Comparison of ENCODE assay signal across 9 cellular contexts in the genomic region with DNA sequence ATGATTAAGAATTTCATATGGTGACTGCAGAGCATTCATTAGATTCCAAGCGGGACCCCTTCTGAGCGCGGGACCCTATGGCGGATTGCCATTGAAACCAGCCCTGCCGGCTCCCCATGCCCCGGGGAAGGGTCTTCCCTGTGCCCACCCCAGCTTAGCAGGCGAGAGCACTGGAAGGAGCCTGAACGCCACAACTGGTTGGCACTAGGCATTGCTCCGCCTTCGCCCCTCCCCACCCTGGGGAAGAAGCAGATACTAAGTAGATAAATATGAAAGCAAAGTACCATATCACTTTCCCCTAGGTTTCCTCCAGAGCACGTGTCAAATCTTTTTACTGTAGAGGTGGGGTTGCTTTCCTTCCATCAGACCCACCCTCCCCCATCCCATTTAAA.
DNase-seq lines count a peak whose midpoint lies in the region; ATAC-seq and TF ChIP-seq lines count a peak whose summit lies in the region.
"Had no signal": no experiment of that assay in that cellular context is flagged by ENCODE, and none has a peak within 500 bp of the region (broad histone marks: within the 10 kb centered on the region; RNA-seq: fewer than 3 reads in every experiment).

No MANE protein-coding gene starts in this region.

- H4K20me1 ChIP-seq in OCI-LY7 (ENCODE audit: insufficient read depth, low read length), result no peaks in the 10 kb centered on the region

- H3K27me3 ChIP-seq in BE2C, result no peaks in the 10 kb centered on the region
- peaks cover 0 to 63% (median 18%) of the 10 kb centered on the region in 3 experiments for H3K27me3 ChIP-seq in neuronal stem cell (ENCODE audit: control insufficient read depth in 3 of 3, insufficient read depth in 3 of 3, low read depth in 1 of 3, low read length in 3 of 3)

- no peak overlapping the region for H4K91ac ChIP-seq in neuronal stem cell (ENCODE audit: low read depth, low read length, poor library complexity)

- H2AFZ ChIP-seq in neuronal stem cell (ENCODE audit: low read length) (peak overlapping the region; percentile 93), OCI-LY7 (ENCODE audit: low read length) (no peak overlapping the region)

- in situ Hi-C loops in KBM-7 (cut with MboI; ENCODE audit: low pct_unique_long_range_greater_than_20kb, low sequenced_read_pairs), result no loop called here

- no TSS peak for BruUV-seq in OCI-LY7 (replicated peaks; lab: Mats Ljungman, UMichigan)

- peak; percentile 53 for DNase-seq in BE2C
- DNase-seq in NCI-H2171 (lab: John Stamatoyannopoulos, UW), result peak; percentile 6
- DNase-seq in fibroblast of pulmonary artery (ENCODE audit: low read depth), result no peak
- no peak for DNase-seq in neuronal stem cell (ENCODE audit: low spot score)
- DNase-seq in HPDE6-E6E7 (ENCODE audit: extremely low spot score), result no peak
- no peak for DNase-seq in KBM-7
- DNase-seq in OCI-LY7 (ENCODE audit: low spot score), result no peak
- DNase-seq: left cardiac atrium had no signal

- no peak overlapping the region for H2BK12ac ChIP-seq in neuronal stem cell (ENCODE audit: low read length)

- H3K14ac ChIP-seq in neuronal stem cell (ENCODE audit: low read length), result no peak overlapping the region

- ATAC-seq in GM19455 (IDR thresholded peaks at IDR 0.05; ENCODE audit: unreplicated experiment), result no peak

- no peaks in the 10 kb centered on the region for H3K9me2 ChIP-seq in OCI-LY7 (ENCODE audit: insufficient read depth, low read length)

- no peak overlapping the region for H2AK5ac ChIP-seq in neuronal stem cell (ENCODE audit: low read depth, low read length)

- no peak overlapping the region for H3K23ac ChIP-seq in neuronal stem cell (ENCODE audit: low read depth, low read length, poor library complexity)

- no peaks in the 10 kb centered on the region for H3K4me1 ChIP-seq in BE2C
- H3K4me1 ChIP-seq in neuronal stem cell (ENCODE audit: control insufficient read depth in 2 of 2, insufficient read depth in 1 of 2, low read depth in 1 of 2, low read length in 2 of 2), result peaks cover 3 to 12% of the 10 kb centered on the region in 2 donors
- no peaks in the 10 kb centered on the region for H3K4me1 ChIP-seq in OCI-LY7 (ENCODE audit: insufficient read depth, low read length, poor library complexity, severe bottlenecking)

- CTCF ChIA-PET in OCI-LY7 (lab: Charles Lee; ENCODE audit: unreplicated experiment), result no interaction called here

- POLR2A ChIA-PET in OCI-LY7 (lab: Charles Lee), result no interaction called here

- H3K9me3 ChIP-seq in BE2C (no peaks in the 10 kb centered on the region), neuronal stem cell (replicated peaks in 1 of 2; ENCODE audit: control insufficient read depth in 2 of 2, insufficient read depth in 1 of 2, low read depth in 1 of 2, low read length in 2 of 2) (no peaks in the 10 kb centered on the region), OCI-LY7 (ENCODE audit: low read length) (no peaks in the 10 kb centered on the region)

- no peak overlapping the region for H2BK5ac ChIP-seq in neuronal stem cell (ENCODE audit: low read length)

- H2BK15ac ChIP-seq in neuronal stem cell (ENCODE audit: low read length), result no peak overlapping the region

- TF ChIP-seq CTCF in BE2C (IDR thresholded peaks at IDR 0.05; ENCODE audit: low read depth, low read length) (0 out of 2 replicates have a peak, but pooled peaks have one; percentile 6), fibroblast of pulmonary artery (IDR thresholded peaks at IDR 0.05; ENCODE audit: low read length, missing control alignments) (no peak), OCI-LY7 (conservative IDR thresholded peaks at IDR 0.05; ENCODE audit: low read length) (no peak)

- peak overlapping the region; percentile 77 for H3K4me3 ChIP-seq in BE2C (ENCODE audit: low read depth, low read length)
- H3K4me3 ChIP-seq in fibroblast of pulmonary artery (replicated peaks; ENCODE audit: low read depth, low read length), result peak overlapping the region; percentile 53
- peak overlapping the region; percentile 33 to 71 for H3K4me3 ChIP-seq in neuronal stem cell (ENCODE audit: low read length in 2 of 2)
- H3K4me3 ChIP-seq in OCI-LY7 (ENCODE audit: low read depth, low read length, poor library complexity, severe bottlenecking), result no peak overlapping the region

- no peak overlapping the region for H4K8ac ChIP-seq in neuronal stem cell (ENCODE audit: low read depth, low read length)

- H3K4me2 ChIP-seq in neuronal stem cell (ENCODE audit: insufficient read depth, low read length, poor library complexity, severe bottlenecking) (peak overlapping the region; percentile 88), OCI-LY7 (ENCODE audit: low read length) (no peak overlapping the region)

- no CpG with 5 or more reads among the region's 11 CpGs for WGBS in neuronal stem cell (ENCODE audit: extremely low coverage in 2 of 2, insufficient read length in 2 of 2, insufficient replicate concordance in 1 of 2), 2 donors

- H3K4ac ChIP-seq in neuronal stem cell (ENCODE audit: low read length), result no peak overlapping the region

- no peak overlapping the region for H2BK120ac ChIP-seq in neuronal stem cell (ENCODE audit: low read depth, low read length)

- no peak overlapping the region for H3K9ac ChIP-seq in neuronal stem cell (ENCODE audit: low read depth, low read length, poor library complexity)

- intact Hi-C loops in OCI-LY7 (cut with micrococcal nuclease; ENCODE audit: unreplicated experiment), result no loop called here

- no peaks in the 10 kb centered on the region for H3K79me1 ChIP-seq in neuronal stem cell (ENCODE audit: low read depth, low read length)

- no peak overlapping the region for H3K18ac ChIP-seq in neuronal stem cell (ENCODE audit: low read length)

- no peaks in the 10 kb centered on the region for H3K36me3 ChIP-seq in BE2C
- no peaks in the 10 kb centered on the region for H3K36me3 ChIP-seq in neuronal stem cell (replicated peaks in 1 of 2; ENCODE audit: control insufficient read depth in 2 of 2, insufficient read depth in 2 of 2, low read length in 2 of 2)
- H3K36me3 ChIP-seq in OCI-LY7 (ENCODE audit: insufficient read depth, low read length), result no peaks in the 10 kb centered on the region

- H3K27ac ChIP-seq in neuronal stem cell (replicated peaks; ENCODE audit: low read length) (no peak overlapping the region), OCI-LY7 (ENCODE audit: low read depth, low read length, poor library complexity, severe bottlenecking) (no peak overlapping the region)

- H3K79me2 ChIP-seq in OCI-LY7 (ENCODE audit: insufficient read depth, low read depth, low read length), result no peaks in the 10 kb centered on the region

Comparison
In these comparisons a context has a peak if more than half of its experiments do, and no peak if none do; other contexts are left out.
1. DNase-seq: peak in BE2C (single experiment) and NCI-H2171 (single experiment); none in fibroblast of pulmonary artery (single experiment), neuronal stem cell (single experiment), HPDE6-E6E7 (single experiment), KBM-7 (single experiment) and OCI-LY7 (single experiment).